In genomic region chr1:28775121-28775942, GRCh38 we compare ENCODE assay signal across 8 cellular contexts.
DNase-seq lines count a peak whose midpoint lies in the region; ATAC-seq and TF ChIP-seq lines count a peak whose summit lies in the region.

No MANE protein-coding gene starts in this region.

- no peak for TF ChIP-seq CTCF in DOHH2 (IDR thresholded peaks at IDR 0.05; ENCODE audit: low read depth, low read length, poor library complexity, severe bottlenecking)

- peaks cover 29% of the 10 kb centered on the region for H3K36me3 ChIP-seq in DOHH2 (ENCODE audit: control insufficient read depth, low read length)
- peaks cover 0 to 10% of the 10 kb centered on the region in 2 donors for H3K36me3 ChIP-seq in muscle layer of duodenum (ENCODE audit: control insufficient read depth in 1 of 2, insufficient read depth in 2 of 2, low read length in 2 of 2)

- H3K4me1 ChIP-seq in DOHH2 (ENCODE audit: control insufficient read depth, low read length) = no peaks in the 10 kb centered on the region
- H3K4me1 ChIP-seq in muscle layer of duodenum (ENCODE audit: control insufficient read depth in 1 of 2, insufficient read depth in 2 of 2, low read length in 2 of 2) = peaks cover 0 to 5% of the 10 kb centered on the region in 2 donors

- no peak overlapping the region for H3K27ac ChIP-seq in DOHH2 (ENCODE audit: low read depth, low read length)
- H3K27ac ChIP-seq in epithelial cell of prostate = peak overlapping the region; percentile 69
- peak overlapping the region; percentile 20 for H3K27ac ChIP-seq in muscle layer of duodenum (ENCODE audit: low read length)

- no peaks in the 10 kb centered on the region; the same call in 1 of the 2 replicates for H3K79me2 ChIP-seq in DOHH2 (ENCODE audit: control insufficient read depth, low read length)

- H3K9me2 ChIP-seq in DOHH2 (replicated peaks; ENCODE audit: control insufficient read depth, low read length) = no peaks in the 10 kb centered on the region

- H3K4me3 ChIP-seq in DOHH2 (ENCODE audit: low read length) = no peak overlapping the region; the same call in 1 of the 2 replicates
- H3K4me3 ChIP-seq in muscle layer of duodenum (ENCODE audit: low read depth in 1 of 2, low read length in 2 of 2) = peak overlapping the region; percentile 58 to 66

- H4K20me1 ChIP-seq in DOHH2 (ENCODE audit: control insufficient read depth, insufficient read depth, low read depth, low read length) = 0 out of 2 replicates have a peak, but pooled peaks cover 13% of the 10 kb centered on the region

- no peaks in the 10 kb centered on the region for H3K27me3 ChIP-seq in DOHH2 (ENCODE audit: control insufficient read depth, low read length)
- H3K27me3 ChIP-seq in muscle layer of duodenum (ENCODE audit: low read depth, low read length) = no peaks in the 10 kb centered on the region

- ATAC-seq in HG02623 (IDR thresholded peaks at IDR 0.05; ENCODE audit: unreplicated experiment) (no peak), GM19455 (IDR thresholded peaks at IDR 0.05; ENCODE audit: unreplicated experiment) (no peak)

- H3K9me3 ChIP-seq in DOHH2 (ENCODE audit: control insufficient read depth, insufficient read depth, low read length) (no peaks in the 10 kb centered on the region), muscle layer of duodenum (ENCODE audit: control insufficient read depth in 1 of 2, low read length in 2 of 2) (no peaks in the 10 kb centered on the region)

- DNase-seq in NCI-H2171 treated with DMSO at 0.1 percent for 48 hours (lab: John Stamatoyannopoulos, UW) = peak; percentile 93
- peak; percentile 46 for DNase-seq in activated T-cell treated with anti-CD3 and anti-CD28 coated beads for 24 hours (ENCODE audit: low read depth)
- DNase-seq in epithelial cell of prostate (ENCODE audit: low read depth, low spot score) = no peak
- DNase-seq in stimulated activated CD8-positive, alpha-beta memory T cell treated with anti-CD3 and anti-CD28 coated beads, Interleukin-7, amount 100 ng/mL, for 24 hours (ENCODE audit: low read depth) = peak; percentile 38

- peaks cover 25% of the 10 kb centered on the region for H3F3A ChIP-seq in DOHH2 (ENCODE audit: control insufficient read depth, insufficient read depth)

- H3K4me2 ChIP-seq in DOHH2 (ENCODE audit: low read length) = peak overlapping the region; percentile 25
